ENCODE assay signal across 8 cellular contexts in genomic region chr16:75621170-75621477, GRCh38. TPM values are rescaled to one million over a fixed set of nuclear protein-coding genes. Genes with fewer than 3 reads are reported as not detected.
DNase-seq lines count a peak whose midpoint lies in the region; ATAC-seq and TF ChIP-seq lines count a peak whose summit lies in the region.

No MANE protein-coding gene starts in this region.

- in situ Hi-C loops in gastrocnemius medialis (cut with MboI; ENCODE audit: low sequenced_read_pairs in 4 of 4) = loop anchor here in 1 of 4 donors (10.0 to 25.0 kb wide), 2 partner anchors 56 to 1566 kb away; partner anchors contain the start of genes GABARAPL2, MON1B and SYCE1L

- H3K36me3 Mint-ChIP-seq in CD4-positive, CD25-positive, alpha-beta regulatory T cell = peaks cover 39% of the 10 kb centered on the region
- peaks cover 9% of the 10 kb centered on the region for H3K36me3 Mint-ChIP-seq in T-helper 17 cell (ENCODE audit: low read depth)

- peaks cover 19 to 66% (median 45%) of the 10 kb centered on the region in 4 donors for H3K4me1 Mint-ChIP-seq in CD4-positive, CD25-positive, alpha-beta regulatory T cell
- peaks cover 45% of the 10 kb centered on the region for H3K4me1 Mint-ChIP-seq in T-helper 17 cell

- TF ChIP-seq CTCF in gastrocnemius medialis (IDR thresholded peaks at IDR 0.05 in 4 of 5, conservative IDR thresholded peaks at IDR 0.05 in 1 of 5) = no peak
- TF ChIP-seq CTCF in gastroesophageal sphincter (IDR thresholded peaks at IDR 0.05) = peak in 2 of 4 experiments; percentile 34 to 35

- DNase-seq in CD4-positive, CD25-positive, alpha-beta regulatory T cell = peak in 1 of 3 donors; percentile 46
- no peak for DNase-seq in T-helper 17 cell
- DNase-seq in germinal center (ENCODE audit: low spot score) = peak; percentile 23
- DNase-seq in stimulated activated CD4-positive, alpha-beta T cell treated with anti-CD3 and anti-CD28 coated beads, Interleukin-4, amount 100 ng/mL, for 1 hour = no peak
- no peak for DNase-seq in gastrocnemius medialis
- no peak for DNase-seq in cortex of kidney (lab: John Stamatoyannopoulos, UW)

- H3K27ac ChIP-seq in CD4-positive, CD25-positive, alpha-beta regulatory T cell (ENCODE audit: insufficient read depth, low read length, poor library complexity, severe bottlenecking) = peak overlapping the region; percentile 47
- no peak overlapping the region for H3K27ac ChIP-seq in gastrocnemius medialis
- peak overlapping the region in 1 of 4 donors; percentile 95 for H3K27ac ChIP-seq in gastroesophageal sphincter

- intact Hi-C loops in gastrocnemius medialis (cut with DNase I; ENCODE audit: low total_unique reads) = no loop called here

- no peaks in the 10 kb centered on the region for H3K27me3 ChIP-seq in CD4-positive, CD25-positive, alpha-beta regulatory T cell (ENCODE audit: control insufficient read depth, insufficient read depth, low read length)
- H3K27me3 ChIP-seq in gastrocnemius medialis (no peaks in the 10 kb centered on the region), gastroesophageal sphincter (no peaks in the 10 kb centered on the region)

- H3K27me3 Mint-ChIP-seq in CD4-positive, CD25-positive, alpha-beta regulatory T cell = peaks cover 5% of the 10 kb centered on the region
- no peaks in the 10 kb centered on the region for H3K27me3 Mint-ChIP-seq in T-helper 17 cell

- H3K4me1 ChIP-seq in CD4-positive, CD25-positive, alpha-beta regulatory T cell (ENCODE audit: control insufficient read depth, insufficient read depth, low read length, poor library complexity, severe bottlenecking) = peaks cover 36% of the 10 kb centered on the region
- H3K4me1 ChIP-seq in gastrocnemius medialis (peaks cover 18 to 20% of the 10 kb centered on the region in 2 donors), gastroesophageal sphincter (peaks cover 4 to 27% (median 10%) of the 10 kb centered on the region in 3 donors)

- H3K9me3 Mint-ChIP-seq in CD4-positive, CD25-positive, alpha-beta regulatory T cell = no peaks in the 10 kb centered on the region

- H3K4me3 ChIP-seq in CD4-positive, CD25-positive, alpha-beta regulatory T cell (ENCODE audit: low read depth, low read length) = peak overlapping the region; percentile 48
- H3K4me3 ChIP-seq in gastrocnemius medialis (no peak overlapping the region), gastroesophageal sphincter (no peak overlapping the region)

- 10 to 18% methylated on average over 2 of the region's 2 CpGs for WGBS in gastroesophageal sphincter (ENCODE audit: low coverage in 1 of 2), 2 donors

- H3K27ac Mint-ChIP-seq in CD4-positive, CD25-positive, alpha-beta regulatory T cell = peak overlapping the region; percentile 9 to 99 (median 75)
- H3K27ac Mint-ChIP-seq in T-helper 17 cell = peak overlapping the region; percentile 96

- TF ChIP-seq POLR2A in gastrocnemius medialis (IDR thresholded peaks at IDR 0.05) (no peak), gastroesophageal sphincter (IDR thresholded peaks at IDR 0.05) (no peak)

- H3K36me3 ChIP-seq in CD4-positive, CD25-positive, alpha-beta regulatory T cell (ENCODE audit: control insufficient read depth, insufficient read depth, low read length) = peaks cover 29% of the 10 kb centered on the region
- H3K36me3 ChIP-seq in gastrocnemius medialis (peaks cover 0 to 40% of the 10 kb centered on the region in 2 donors), gastroesophageal sphincter (peaks cover 0 to 52% of the 10 kb centered on the region in 2 donors)

- ATAC-seq in CD4-positive, CD25-positive, alpha-beta regulatory T cell (ENCODE audit: low read depth in 2 of 2) = no peak
- ATAC-seq in GM21529 (IDR thresholded peaks at IDR 0.05; ENCODE audit: unreplicated experiment) (peak; percentile 15), T-helper 17 cell (no peak), gastrocnemius medialis (no peak), gastroesophageal sphincter (no peak)

- no peaks in the 10 kb centered on the region for H3K9me3 ChIP-seq in CD4-positive, CD25-positive, alpha-beta regulatory T cell (ENCODE audit: control insufficient read depth in 2 of 2, low read length in 2 of 2)
- H3K9me3 ChIP-seq in T-helper 17 cell (ENCODE audit: control insufficient read depth, low read length, poor library complexity, severe bottlenecking) (no peaks in the 10 kb centered on the region), gastrocnemius medialis (no peaks in the 10 kb centered on the region), gastroesophageal sphincter (no peaks in the 10 kb centered on the region)

- TF ChIP-seq EP300 in gastroesophageal sphincter (IDR thresholded peaks at IDR 0.05) = no peak

- H3K4me3 Mint-ChIP-seq in CD4-positive, CD25-positive, alpha-beta regulatory T cell = peak overlapping the region; percentile 90 to 99 (median 96)
- H3K4me3 Mint-ChIP-seq in T-helper 17 cell = no peak overlapping the region

RNA-seq across cellular contexts. Expression of gene ADAT1, which starts 2.0 kb away (rescaled TPM):
- total RNA-seq in CD4-positive, CD25-positive, alpha-beta regulatory T cell = 98.7 TPM
- 10 to 100 TPM; 40.1 to 57.6 (median 52.0) TPM for polyA plus RNA-seq in CD4-positive, CD25-positive, alpha-beta regulatory T cell
- total RNA-seq in T-helper 17 cell (10 to 100 TPM; 57.9 to 64.1 TPM), gastrocnemius medialis (10 to 100 TPM; 14.7 to 44.8 (median 19.0) TPM), gastroesophageal sphincter (10 to 100 TPM; 27.2 to 38.7 (median 32.4) TPM)

RNA-seq across cellular contexts. Expression of gene KARS1, which starts 26.3 kb away (rescaled TPM):
- 130 TPM for total RNA-seq in CD4-positive, CD25-positive, alpha-beta regulatory T cell
- polyA plus RNA-seq in CD4-positive, CD25-positive, alpha-beta regulatory T cell = 100 to 1,000 TPM; 186 to 237 (median 209) TPM
- total RNA-seq in T-helper 17 cell = 100 to 1,000 TPM; 160 to 161 TPM
- total RNA-seq in gastrocnemius medialis = 100 to 1,000 TPM; 183 to 251 (median 206) TPM
- 100 to 1,000 TPM; 118 to 130 (median 121) TPM for total RNA-seq in gastroesophageal sphincter

RNA-seq across cellular contexts. Expression of gene TERF2IP, which starts 26.4 kb away (rescaled TPM):
- 133 TPM for total RNA-seq in CD4-positive, CD25-positive, alpha-beta regulatory T cell
- 100 to 1,000 TPM; 133 to 204 (median 162) TPM for polyA plus RNA-seq in CD4-positive, CD25-positive, alpha-beta regulatory T cell
- total RNA-seq in T-helper 17 cell (100 to 1,000 TPM in 1 of 2 donors, 10 to 100 TPM in 1; 98.1 to 107 TPM), gastrocnemius medialis (10 to 100 TPM; 44.5 to 73.6 (median 69.7) TPM), gastroesophageal sphincter (10 to 100 TPM; 64.3 to 82.2 (median 71.4) TPM)

RNA-seq across cellular contexts. Expression of gene GABARAPL2, which starts 54.9 kb away (rescaled TPM):
- 81.3 TPM for total RNA-seq in CD4-positive, CD25-positive, alpha-beta regulatory T cell
- 100 to 1,000 TPM; 293 to 354 (median 316) TPM for polyA plus RNA-seq in CD4-positive, CD25-positive, alpha-beta regulatory T cell
- total RNA-seq in T-helper 17 cell (10 to 100 TPM; 76.5 to 79.5 TPM), gastrocnemius medialis (100 to 1,000 TPM in 3 of 4 donors, 10 to 100 TPM in 1; 92.2 to 137 (median 117) TPM), gastroesophageal sphincter (100 to 1,000 TPM in 1 of 4 donors, 10 to 100 TPM in 3; 87.4 to 118 (median 92.0) TPM)

RNA-seq across cellular contexts. Expression of gene CPHXL2, which starts 55.7 kb away (rescaled TPM):
- not detected for total RNA-seq in CD4-positive, CD25-positive, alpha-beta regulatory T cell
- not detected for polyA plus RNA-seq in CD4-positive, CD25-positive, alpha-beta regulatory T cell
- total RNA-seq in T-helper 17 cell = not detected
- not detected for total RNA-seq in gastrocnemius medialis
- total RNA-seq in gastroesophageal sphincter = not detected
